In the genomic region with DNA sequence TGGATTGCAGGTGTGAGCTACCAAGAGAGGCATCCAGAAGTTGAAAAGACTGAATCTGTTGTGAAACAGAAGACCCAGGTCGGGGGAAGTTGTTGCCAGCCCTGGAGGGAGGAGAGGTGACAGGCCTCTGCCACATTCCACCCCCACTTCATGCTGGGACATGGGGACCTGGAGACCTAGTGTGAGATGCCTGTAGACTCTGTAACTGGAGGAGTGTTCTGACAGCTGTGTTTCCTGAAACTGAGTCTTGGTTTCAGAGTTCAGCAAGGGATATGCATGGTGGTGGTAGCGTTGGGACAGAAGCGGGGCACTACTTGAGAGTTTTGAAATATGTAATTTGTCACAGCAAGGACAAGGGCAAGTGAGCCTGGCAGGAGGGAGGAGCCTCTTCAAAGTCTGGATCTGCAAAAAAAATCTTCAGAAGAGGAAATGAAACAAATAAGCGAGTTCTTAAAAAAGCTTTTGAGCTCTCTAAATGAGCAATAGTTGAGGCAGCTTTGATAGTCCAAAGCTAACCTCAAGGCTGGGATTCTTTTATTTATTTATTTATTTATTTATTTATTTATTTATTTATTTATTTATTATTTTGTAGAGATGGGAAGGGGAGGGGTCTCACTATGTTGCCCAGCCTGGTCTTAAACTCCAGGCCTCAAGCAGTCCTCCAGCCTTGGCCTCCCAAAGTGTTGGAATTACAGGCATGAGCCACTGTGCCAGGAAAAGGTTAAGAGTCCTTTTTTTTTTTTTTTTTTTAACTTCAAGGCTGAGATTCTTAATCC, we compare ENCODE assay signal across 8 cellular contexts. TPM values are rescaled to one million over a fixed set of nuclear protein-coding genes. Genes with fewer than 3 reads are reported as not detected.
DNase-seq lines count a peak whose midpoint lies in the region; ATAC-seq and TF ChIP-seq lines count a peak whose summit lies in the region.

No MANE protein-coding gene starts in this region.

- no peaks in the 10 kb centered on the region for H3K9me3 ChIP-seq in thoracic aorta

- H3K27ac ChIP-seq in C4-2B (peak overlapping the region; percentile 71), thoracic aorta (peak overlapping the region; percentile 16 to 58)

- peaks cover 34% of the 10 kb centered on the region for H3K4me1 Mint-ChIP-seq in activated B cell treated with CpG ODN at 0.5 μM for 24 hours

- H3K27me3 Mint-ChIP-seq in activated B cell treated with CpG ODN at 0.5 μM for 24 hours, result no peaks in the 10 kb centered on the region

- POLR2A ChIA-PET in activated B cell treated with CpG ODN at 0.5 μM for 24 hours (lab: Charles Lee), result interaction anchor here (0.6 to 2.7 kb wide), 17 partner anchors 8 to 453 kb away, joined by 3 to 40 read pairs (median 5); partner anchors contain the start of gene EEA1

- H3K4me3 ChIP-seq in thoracic aorta, result peak overlapping the region; percentile 28

- H3K36me3 ChIP-seq in thoracic aorta, result no peaks in the 10 kb centered on the region

- H3K4me1 ChIP-seq in thoracic aorta (ENCODE audit: control insufficient read depth in 1 of 2, low read depth in 2 of 2), result peaks cover 7 to 24% of the 10 kb centered on the region in 2 donors

- H3K4me3 Mint-ChIP-seq in activated B cell treated with CpG ODN at 0.5 μM for 24 hours, result peak overlapping the region; percentile 69

- intact Hi-C loops in activated B cell treated with CpG ODN at 0.5 μM for 24 hours (cut with micrococcal nuclease), result loop anchor here (1.0 to 5.0 kb wide), 16 partner anchors 7 to 1113 kb away; partner anchors contain the start of genes EEA1 and MRPL42

- DNase-seq in GM19240 (ENCODE audit: insufficient read length, low spot score) (peak; percentile 43), activated B cell treated with CpG ODN at 0.5 μM for 24 hours (peak; percentile 37), left kidney (ENCODE audit: low read depth, low spot score) (peak; percentile 57), thoracic aorta (ENCODE audit: low spot score) (no peak), NCI-H2171 (lab: John Stamatoyannopoulos, UW) (no peak), NCI-H748 treated with DMSO at 0.1 percent for 48 hours (lab: John Stamatoyannopoulos, UW) (no peak)

- no peaks in the 10 kb centered on the region for H3K27me3 ChIP-seq in thoracic aorta (replicated peaks; ENCODE audit: insufficient read depth)

- H3K36me3 Mint-ChIP-seq in activated B cell treated with CpG ODN at 0.5 μM for 24 hours (ENCODE audit: low read depth), result no peaks in the 10 kb centered on the region

- peaks cover 3% of the 10 kb centered on the region for H3K9me3 Mint-ChIP-seq in activated B cell treated with CpG ODN at 0.5 μM for 24 hours

- no peak for TF ChIP-seq CTCF in C4-2B (conservative IDR thresholded peaks at IDR 0.05)
- no peak for TF ChIP-seq CTCF in activated B cell treated with CpG ODN at 0.5 μM for 24 hours (IDR thresholded peaks at IDR 0.05)
- no peak for TF ChIP-seq CTCF in thoracic aorta (IDR thresholded peaks at IDR 0.05)

- CTCF ChIA-PET in activated B cell treated with CpG ODN at 0.5 μM for 24 hours (lab: Charles Lee), result interaction anchor here (0.6 to 6.6 kb wide), 41 partner anchors 11 to 1607 kb away, joined by 3 to 95 read pairs (median 4); partner anchors contain the start of gene EEA1

- peak; percentile 92 for ATAC-seq in HG03139 (IDR thresholded peaks at IDR 0.05; ENCODE audit: unreplicated experiment)
- peak; percentile 88 for ATAC-seq in activated B cell treated with CpG ODN at 0.5 μM for 24 hours (ENCODE audit: low read depth)
- no peak for ATAC-seq in thoracic aorta (ENCODE audit: insufficient number of reproducible peaks, low FRiP score, low read depth)

- H3K27ac Mint-ChIP-seq in activated B cell treated with CpG ODN at 0.5 μM for 24 hours, result peak overlapping the region; percentile 89

RNA-seq across cellular contexts. Expression of gene EEA1, which starts 58.9 kb away (rescaled TPM):
- total RNA-seq in activated B cell treated with CpG ODN at 0.5 μM for 24 hours, result 21.3 and 22.6 TPM in 2 replicates
- total RNA-seq in thoracic aorta, result 10 to 100 TPM; 19.1 to 40.1 TPM

Comparison
In these comparisons a context has a peak if more than half of its experiments do, and no peak if none do; other contexts are left out.
1. DNase-seq: peak in GM19240 (single experiment), activated B cell treated with CpG ODN at 0.5 μM for 24 hours (single experiment) and left kidney (single experiment); none in thoracic aorta (single experiment), NCI-H2171 (single experiment) and NCI-H748 treated with DMSO at 0.1 percent for 48 hours (single experiment).